Comparison of ENCODE assay signal across 5 cellular contexts in the genomic region with DNA sequence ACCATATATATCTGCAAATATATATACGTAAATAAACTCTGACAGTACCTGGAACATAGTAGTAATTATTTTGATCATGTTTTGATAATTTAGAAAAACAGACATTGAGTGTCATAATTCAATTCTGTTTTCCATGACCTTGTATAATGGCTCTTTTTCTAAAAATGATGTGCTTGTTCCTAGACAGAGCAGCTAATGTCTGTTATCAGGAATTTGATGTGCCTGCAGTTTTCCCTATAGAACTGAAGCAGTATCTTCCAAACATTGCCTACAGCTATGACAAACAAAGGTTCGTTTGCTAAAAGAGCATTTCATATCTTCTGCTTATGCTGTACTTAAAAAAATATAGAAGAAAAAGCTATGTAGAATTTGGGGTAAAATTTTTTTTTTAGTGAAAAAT.
"Had no signal": no experiment of that assay in that cellular context is flagged by ENCODE, and none has a peak within 500 bp of the region (broad histone marks: within the 10 kb centered on the region; RNA-seq: fewer than 3 reads in every experiment).

No MANE protein-coding gene starts in this region.

- ATAC-seq: GM23338, K562 had no signal

- DNase-seq: H9, HCEC 1CT, IMR-90 had no signal
